22 cellular contexts compared by ENCODE assay signal in genomic region chr12:3032161-3032560, GRCh38. TPM values are rescaled to one million over a fixed set of nuclear protein-coding genes. Genes with fewer than 3 reads are reported as not detected.
DNase-seq lines count a peak whose midpoint lies in the region; ATAC-seq, FAIRE-seq and TF ChIP-seq lines count a peak whose summit lies in the region.
"Had no signal": no experiment of that assay in that cellular context is flagged by ENCODE, and none has a peak within 500 bp of the region (broad histone marks: within the 10 kb centered on the region; RNA-seq: fewer than 3 reads in every experiment).

No MANE protein-coding gene starts in this region.

- no peak overlapping the region for H3K4me3 Mint-ChIP-seq in effector memory CD8-positive, alpha-beta T cell
- H3K4me3 Mint-ChIP-seq: CD4-positive, CD25-positive, alpha-beta regulatory T cell; H9 had no signal

- no peaks in the 10 kb centered on the region for H3K4me1 Mint-ChIP-seq in effector memory CD8-positive, alpha-beta T cell (ENCODE audit: low read depth in 2 of 2)
- H3K4me1 Mint-ChIP-seq: CD4-positive, CD25-positive, alpha-beta regulatory T cell had no signal

- H3K9ac ChIP-seq in endothelial cell of umbilical vein (replicated peaks; ENCODE audit: extremely low read depth, insufficient read depth, low read length), result no peak overlapping the region
- H3K9ac ChIP-seq: GM23248, KMS-11 had no signal

- CTCF ChIA-PET in endothelial cell of umbilical vein (lab: Charles Lee), result interaction anchor here (1.2 to 5.5 kb wide), 3 partner anchors 9 to 178 kb away, joined by 7 to 91 read pairs (median 38); no protein-coding TSS in a partner anchor

- H3K27ac Mint-ChIP-seq in effector memory CD8-positive, alpha-beta T cell, result no peak overlapping the region
- H3K27ac Mint-ChIP-seq: CD4-positive, CD25-positive, alpha-beta regulatory T cell had no signal

- POLR2A ChIA-PET in endothelial cell of umbilical vein (lab: Charles Lee), result no interaction called here

- BruUV-seq in endothelial cell of umbilical vein (replicated peaks; lab: Mats Ljungman, UMichigan), result no TSS peak

- H3K4me2 ChIP-seq in endothelial cell of umbilical vein (ENCODE audit: insufficient read depth, low read length), result no peak overlapping the region
- H3K4me2 ChIP-seq: KMS-11 had no signal

- H4K20me1 ChIP-seq in endothelial cell of umbilical vein (replicated peaks; ENCODE audit: control insufficient read depth, extremely low read depth, insufficient read depth, low read length), result no peaks in the 10 kb centered on the region

- H3K27me3 Mint-ChIP-seq in effector memory CD8-positive, alpha-beta T cell, result peaks cover 33 to 54% of the 10 kb centered on the region in 2 donors
- H3K27me3 Mint-ChIP-seq: CD4-positive, CD25-positive, alpha-beta regulatory T cell had no signal

- H3K27ac ChIP-seq in left ventricle myocardium inferior (replicated peaks), result peak overlapping the region; percentile 56
- H3K27ac ChIP-seq in right atrium auricular region, result no peak overlapping the region
- H3K27ac ChIP-seq in endothelial cell of umbilical vein (ENCODE audit: insufficient read depth, low read depth, low read length), result peak overlapping the region; percentile 55
- peak overlapping the region; percentile 9 to 63 (median 60) for H3K27ac ChIP-seq in pancreas
- H3K27ac ChIP-seq: GM23248, KMS-11, RWPE1 had no signal

- DNase-seq in left ventricle myocardium inferior (no peak), right atrium auricular region (ENCODE audit: low spot score) (no peak), endothelial cell of umbilical vein (ENCODE audit: low read depth, low spot score) (no peak), pancreas (peak in 4 of 6 donors; percentile 50 to 71 (median 60)), C1 segment of cervical spinal cord (lab: John Stamatoyannopoulos, UW) (no peak), NOMO-1 treated with dmso at 0.1 percent for 144 hours (lab: John Stamatoyannopoulos, UW; ENCODE audit: unreplicated experiment) (no peak)
- DNase-seq in effector memory CD8-positive, alpha-beta T cell, result no peak
- DNase-seq: CD4-positive, CD25-positive, alpha-beta regulatory T cell; GM23248; H9; MM.1S; NCI-H1694; NCI-H2029 treated with DMSO at 0.1 percent for 48 hours; NCI-H2227 treated with DMSO at 0.1 percent for 48 hours; NCI-H526 treated with DMSO at 0.1 percent for 48 hours had no signal

- no peaks in the 10 kb centered on the region for H3K9me1 ChIP-seq in endothelial cell of umbilical vein (replicated peaks; ENCODE audit: control insufficient read depth, extremely low read depth, insufficient read depth, low read length)

- no peak for TF ChIP-seq POLR2A in endothelial cell of umbilical vein (IDR thresholded peaks at IDR 0.05; ENCODE audit: low read depth, low read length)

- intact Hi-C loops in left ventricle myocardium inferior (cut with micrococcal nuclease) (no loop called here), endothelial cell of umbilical vein (cut with micrococcal nuclease) (loop anchor here (2.0 to 5.0 kb wide), 2 partner anchors 17 to 90 kb away; no protein-coding TSS in a partner anchor), pancreas (cut with DNase I) (loop anchor here in 1 of 3 donors (10.0 kb wide), 1 partner anchor 177 kb away; the partner anchor contains the start of gene TEX52)

- no peak overlapping the region for H2AFZ ChIP-seq in endothelial cell of umbilical vein (ENCODE audit: low read depth, low read length)
- H2AFZ ChIP-seq: GM23248 had no signal

- 31 to 38% methylated on average over 12 of the region's 12 CpGs for WGBS in pancreas, 2 donors

- no peaks in the 10 kb centered on the region for H3K36me3 Mint-ChIP-seq in effector memory CD8-positive, alpha-beta T cell (ENCODE audit: insufficient read depth)
- H3K36me3 Mint-ChIP-seq: CD4-positive, CD25-positive, alpha-beta regulatory T cell had no signal

- dilution Hi-C loops in endothelial cell of umbilical vein (cut with MboI; ENCODE audit: extremely low pct_ligation_motif_present, low sequenced_read_pairs), result no loop called here

- H3K27me3 ChIP-seq in left ventricle myocardium inferior (ENCODE audit: low read depth) (no peaks in the 10 kb centered on the region), right atrium auricular region (no peaks in the 10 kb centered on the region), endothelial cell of umbilical vein (ENCODE audit: control insufficient read depth in 2 of 2, insufficient read depth in 2 of 2, low read length in 2 of 2) (no peaks in the 10 kb centered on the region), pancreas (no peaks in the 10 kb centered on the region)

- H3K4me3 ChIP-seq in left ventricle myocardium inferior (no peak overlapping the region), right atrium auricular region (no peak overlapping the region), endothelial cell of umbilical vein (replicated peaks in 1 of 3; ENCODE audit: insufficient read depth in 1 of 3, low read depth in 1 of 3, low read length in 3 of 3) (no peak overlapping the region), pancreas (no peak overlapping the region)
- H3K4me3 ChIP-seq: GM23248 had no signal

- no peaks in the 10 kb centered on the region for H3K79me2 ChIP-seq in endothelial cell of umbilical vein (ENCODE audit: control insufficient read depth, insufficient read depth, low read length)

- no peak for TF ChIP-seq CTCF in left ventricle myocardium inferior (IDR thresholded peaks at IDR 0.05; ENCODE audit: borderline replicate concordance)
- TF ChIP-seq CTCF in right atrium auricular region (IDR thresholded peaks at IDR 0.05), result no peak
- no peak for TF ChIP-seq CTCF in endothelial cell of umbilical vein (IDR thresholded peaks at IDR 0.05; ENCODE audit: extremely low read depth in 1 of 2, insufficient read depth in 1 of 2, low read depth in 1 of 2, low read length in 2 of 2)
- no peak for TF ChIP-seq CTCF in pancreas (IDR thresholded peaks at IDR 0.05)

- H3K4me1 ChIP-seq in left ventricle myocardium inferior (peaks cover 51% of the 10 kb centered on the region), right atrium auricular region (peaks cover 0 to 19% of the 10 kb centered on the region in 2 donors), endothelial cell of umbilical vein (ENCODE audit: control insufficient read depth, extremely low read depth, insufficient read depth, low read length) (peaks cover 21% of the 10 kb centered on the region), pancreas (peaks cover 0 to 18% (median 11%) of the 10 kb centered on the region in 3 donors)

- no peaks in the 10 kb centered on the region for H3K9me3 Mint-ChIP-seq in effector memory CD8-positive, alpha-beta T cell
- H3K9me3 Mint-ChIP-seq: CD4-positive, CD25-positive, alpha-beta regulatory T cell; H9 had no signal

- ATAC-seq in pancreas (peak; percentile 70 to 83 (median 77)), GM21786 (IDR thresholded peaks at IDR 0.05; ENCODE audit: unreplicated experiment) (no peak)
- no peak for ATAC-seq in effector memory CD8-positive, alpha-beta T cell (replicated peaks)
- ATAC-seq: SK-N-SH treated with all-trans-retinoic acid at 6 μM for 48 hours had no signal

- H3K9me3 ChIP-seq in left ventricle myocardium inferior (replicated peaks), result no peaks in the 10 kb centered on the region
- H3K9me3 ChIP-seq in right atrium auricular region, result no peaks in the 10 kb centered on the region
- H3K9me3 ChIP-seq in endothelial cell of umbilical vein (replicated peaks; ENCODE audit: control insufficient read depth, insufficient read depth, low read length), result no peaks in the 10 kb centered on the region
- no peaks in the 10 kb centered on the region for H3K9me3 ChIP-seq in pancreas

- FAIRE-seq in endothelial cell of umbilical vein (lab: Jason Lieb, UNC), result no peak
- no peak for FAIRE-seq in pancreas (lab: Jason Lieb, UNC)
- FAIRE-seq: D721Med, GM19239, HTR-8/SVneo had no signal

- H3K36me3 ChIP-seq in left ventricle myocardium inferior (peaks cover 6% of the 10 kb centered on the region), right atrium auricular region (peaks cover 18% of the 10 kb centered on the region), endothelial cell of umbilical vein (ENCODE audit: control insufficient read depth in 2 of 2, extremely low read depth in 1 of 2, insufficient read depth in 2 of 2, low read length in 2 of 2) (peaks cover 2% of the 10 kb centered on the region in 2 experiments), pancreas (no peaks in the 10 kb centered on the region)

TF ChIP-seq in endothelial cell of umbilical vein, 7 proteins besides CTCF, POLR2A, EP300 and RAD21:
- TF ChIP-seq EZH2 (IDR thresholded peaks at IDR 0.05; ENCODE audit: borderline replicate concordance, low read depth, low read length, severe bottlenecking) (no peak), MYC (IDR thresholded peaks at IDR 0.05; ENCODE audit: low read depth, low read length) (no peak), JUN (IDR thresholded peaks at IDR 0.05; ENCODE audit: borderline replicate concordance, insufficient read depth, insufficient read length, low read depth) (no peak)

RNA-seq across cellular contexts. Expression of gene TSPAN9, which starts 45.0 kb away (rescaled TPM):
- total RNA-seq in left ventricle myocardium inferior (305 TPM), right atrium auricular region (100 to 1,000 TPM; 103 to 185 TPM), endothelial cell of umbilical vein (55.1 and 66.8 TPM in 2 replicates), pancreas (10 to 100 TPM in 3 of 6 donors, 1 to 10 TPM in 3; 7.8 to 19.5 (median 10.4) TPM)
- polyA plus RNA-seq in endothelial cell of umbilical vein (43.3 and 46.8 TPM in 2 replicates), pancreas (10 to 100 TPM; 15.0 to 15.5 TPM)
- polyA plus RNA-seq in endothelial cell of umbilical vein (2011; cell fraction: cytosol; rRNA removed), result 48.4 and 54.9 TPM in 2 replicates
- polyA plus RNA-seq in endothelial cell of umbilical vein (2011; cell fraction: nucleus; rRNA removed), result 58.7 and 68.7 TPM in 2 replicates
- polyA plus RNA-seq in endothelial cell of umbilical vein (2012), result 39.4 and 63.3 TPM in 2 replicates
- polyA minus RNA-seq in endothelial cell of umbilical vein, result 74.6 and 116 TPM in 2 replicates
- 1.0 TPM for polyA minus RNA-seq in endothelial cell of umbilical vein (2011; cell fraction: cytosol; rRNA and poly(A)+ RNA removed)
- 25.0 and 34.3 TPM in 2 replicates for polyA minus RNA-seq in endothelial cell of umbilical vein (2011; cell fraction: nucleus; rRNA and poly(A)+ RNA removed)

Comparison
In these comparisons a context has a peak if more than half of its experiments do, and no peak if none do; other contexts are left out.
1. H3K27ac ChIP-seq: peak in left ventricle myocardium inferior (single experiment), endothelial cell of umbilical vein (single experiment) and pancreas (4 of 4); none in right atrium auricular region (0 of 2).
2. DNase-seq: peak in pancreas (4 of 6); none in left ventricle myocardium inferior (single experiment), right atrium auricular region (single experiment), endothelial cell of umbilical vein (single experiment), C1 segment of cervical spinal cord (0 of 14), NOMO-1 treated with dmso at 0.1 percent for 144 hours (single experiment) and effector memory CD8-positive, alpha-beta T cell (0 of 3).
3. ATAC-seq: peak in pancreas (4 of 4); none in GM21786 (single experiment) and effector memory CD8-positive, alpha-beta T cell (single experiment).